In genomic region chr2:147198651-147199171, GRCh38 we compare ENCODE assay signal across 12 cellular contexts.
A peak's percentile ranks its signal among the peaks of the same experiment; 100 is the strongest.
DNase-seq lines count a peak whose midpoint lies in the region; TF ChIP-seq lines count a peak whose summit lies in the region.
"Had no signal": no experiment of that assay in that cellular context is flagged by ENCODE, and none has a peak within 500 bp of the region (broad histone marks: within the 10 kb centered on the region; RNA-seq: fewer than 3 reads in every experiment).

No MANE protein-coding gene starts in this region.

- peaks cover 8% of the 10 kb centered on the region for H3K36me3 Mint-ChIP-seq in glutamatergic neuron (ENCODE audit: unreplicated experiment)
- no peaks in the 10 kb centered on the region for H3K36me3 Mint-ChIP-seq in activated T-helper 1 cell treated with anti-CD3 and anti-CD28 coated beads, Interleukin-12 subunit alpha, Interleukin-12 subunit beta, Interleukin-2, Interleukin-4 antibody, amounts not matched to agents 30 ng/mL and 10 ng/mL and 1 ng/mL, durations not matched to agents 14 hours and 24 hours and 36 hours (ENCODE audit: low read depth)

- peak overlapping the region; percentile 90 for H3K4me3 Mint-ChIP-seq in glutamatergic neuron (ENCODE audit: unreplicated experiment)
- H3K4me3 Mint-ChIP-seq in activated T-helper 1 cell treated with anti-CD3 and anti-CD28 coated beads, Interleukin-12 subunit alpha, Interleukin-12 subunit beta, Interleukin-2, Interleukin-4 antibody, amounts not matched to agents 30 ng/mL and 10 ng/mL and 1 ng/mL, durations not matched to agents 14 hours and 24 hours and 36 hours = no peak overlapping the region
- H3K4me3 Mint-ChIP-seq: activated T-cell treated with anti-CD3 and anti-CD28 coated beads, Interleukin-2, amount 50 U/mL, for 72 hours; T-helper 17 cell had no signal

- peaks cover 9% of the 10 kb centered on the region for H3K9me3 Mint-ChIP-seq in glutamatergic neuron (ENCODE audit: unreplicated experiment)
- H3K9me3 Mint-ChIP-seq in activated T-helper 1 cell treated with anti-CD3 and anti-CD28 coated beads, Interleukin-12 subunit alpha, Interleukin-12 subunit beta, Interleukin-2, Interleukin-4 antibody, amounts not matched to agents 30 ng/mL and 10 ng/mL and 1 ng/mL, durations not matched to agents 14 hours and 24 hours and 36 hours = peaks cover 3% of the 10 kb centered on the region

- DNase-seq in NCI-H2107 treated with DMSO at 0.1 percent for 48 hours (lab: John Stamatoyannopoulos, UW; ENCODE audit: unreplicated experiment) (peak; percentile 21), NCI-H2107 (lab: John Stamatoyannopoulos, UW) (no peak), NCI-H446 treated with DMSO at 0.1 percent for 48 hours (lab: John Stamatoyannopoulos, UW) (peak; percentile 80), glutamatergic neuron (peak; percentile 51), HEK293T (ENCODE audit: extremely low spot score) (no peak), COLO829 (ENCODE audit: low spot score) (no peak), dedifferentiated amniotic fluid mesenchymal stem cell (ENCODE audit: extremely low spot score) (no peak)
- DNase-seq in activated T-helper 1 cell treated with anti-CD3 and anti-CD28 coated beads, Interleukin-12 subunit alpha, Interleukin-12 subunit beta, Interleukin-2, Interleukin-4 antibody, amounts not matched to agents 30 ng/mL and 10 ng/mL and 1 ng/mL, durations not matched to agents 14 hours and 24 hours and 36 hours (ENCODE audit: low spot score) = no peak
- DNase-seq: activated CD4-positive, alpha-beta T cell treated with anti-CD3 and anti-CD28 coated beads for 48 hours; activated T-cell treated with anti-CD3 and anti-CD28 coated beads, Interleukin-2, amount 50 U/mL, for 72 hours; dermis blood vessel endothelial cell; T-helper 17 cell had no signal

- intact Hi-C loops in activated T-helper 1 cell treated with anti-CD3 and anti-CD28 coated beads, Interleukin-12 subunit alpha, Interleukin-12 subunit beta, Interleukin-2, Interleukin-4 antibody, amounts not matched to agents 30 ng/mL and 10 ng/mL and 1 ng/mL, durations not matched to agents 14 hours and 24 hours and 36 hours (cut with micrococcal nuclease) = no loop called here

- CTCF ChIA-PET in HEK293T (lab: Yijun Ruan, JAX) = no interaction called here

- no peak for TF ChIP-seq CTCF in glutamatergic neuron (IDR thresholded peaks at IDR 0.05; ENCODE audit: partially characterized antibody, unreplicated experiment)

- peak overlapping the region; percentile 98 for H3K27ac Mint-ChIP-seq in glutamatergic neuron (ENCODE audit: unreplicated experiment)
- no peak overlapping the region for H3K27ac Mint-ChIP-seq in activated T-helper 1 cell treated with anti-CD3 and anti-CD28 coated beads, Interleukin-12 subunit alpha, Interleukin-12 subunit beta, Interleukin-2, Interleukin-4 antibody, amounts not matched to agents 30 ng/mL and 10 ng/mL and 1 ng/mL, durations not matched to agents 14 hours and 24 hours and 36 hours
- H3K27ac Mint-ChIP-seq: activated T-cell treated with anti-CD3 and anti-CD28 coated beads, Interleukin-2, amount 50 U/mL, for 72 hours; T-helper 17 cell had no signal

- H3K4me1 Mint-ChIP-seq in glutamatergic neuron (ENCODE audit: low read depth, unreplicated experiment) = peaks cover 66% of the 10 kb centered on the region
- H3K4me1 Mint-ChIP-seq in activated T-helper 1 cell treated with anti-CD3 and anti-CD28 coated beads, Interleukin-12 subunit alpha, Interleukin-12 subunit beta, Interleukin-2, Interleukin-4 antibody, amounts not matched to agents 30 ng/mL and 10 ng/mL and 1 ng/mL, durations not matched to agents 14 hours and 24 hours and 36 hours (ENCODE audit: low read depth) = no peaks in the 10 kb centered on the region

- H3K27me3 Mint-ChIP-seq in glutamatergic neuron (ENCODE audit: unreplicated experiment) = peaks cover 1% of the 10 kb centered on the region
- peaks cover 4% of the 10 kb centered on the region for H3K27me3 Mint-ChIP-seq in activated T-helper 1 cell treated with anti-CD3 and anti-CD28 coated beads, Interleukin-12 subunit alpha, Interleukin-12 subunit beta, Interleukin-2, Interleukin-4 antibody, amounts not matched to agents 30 ng/mL and 10 ng/mL and 1 ng/mL, durations not matched to agents 14 hours and 24 hours and 36 hours (ENCODE audit: insufficient read depth)
- H3K27me3 Mint-ChIP-seq: T-helper 17 cell had no signal

- POLR2A ChIA-PET in HEK293T (lab: Yijun Ruan, JAX) = no interaction called here

TF ChIP-seq in HEK293T, 16 proteins besides CTCF, POLR2A, EP300 and RAD21:
- no peak for TF ChIP-seq ZNF384 (IDR thresholded peaks at IDR 0.05)
- no peak for TF ChIP-seq SP1 (IDR thresholded peaks at IDR 0.05)
- no peak for TF ChIP-seq ELF4 (IDR thresholded peaks at IDR 0.05)
- TF ChIP-seq BHLHE40 (IDR thresholded peaks at IDR 0.05; ENCODE audit: borderline replicate concordance) = no peak
- no peak for TF ChIP-seq SUZ12 (IDR thresholded peaks at IDR 0.05)
- TF ChIP-seq FOXK2 (IDR thresholded peaks at IDR 0.05) = no peak
- TF ChIP-seq ARNT (IDR thresholded peaks at IDR 0.05) = no peak
- TF ChIP-seq NFRKB (IDR thresholded peaks at IDR 0.05) = no peak
- no peak for TF ChIP-seq PKNOX1 (IDR thresholded peaks at IDR 0.05)
- no peak for TF ChIP-seq HDGF (IDR thresholded peaks at IDR 0.05; ENCODE audit: borderline replicate concordance)
- no peak for TF ChIP-seq FOXM1 (IDR thresholded peaks at IDR 0.05; ENCODE audit: borderline replicate concordance)
- TF ChIP-seq CTBP1 (IDR thresholded peaks at IDR 0.05; ENCODE audit: borderline replicate concordance) = no peak
- no peak for TF ChIP-seq TARDBP (IDR thresholded peaks at IDR 0.05)
- no peak for TF ChIP-seq L3MBTL2 (conservative IDR thresholded peaks at IDR 0.05)
- TF ChIP-seq FOXA1 (IDR thresholded peaks at IDR 0.05) = no peak
- TF ChIP-seq LEF1 (IDR thresholded peaks at IDR 0.05; ENCODE audit: borderline replicate concordance) = no peak

Comparison
In these comparisons a context has a peak if more than half of its experiments do, and no peak if none do; other contexts are left out.
1. DNase-seq: peak in NCI-H2107 treated with DMSO at 0.1 percent for 48 hours (single experiment), NCI-H446 treated with DMSO at 0.1 percent for 48 hours (single experiment) and glutamatergic neuron (single experiment); none in NCI-H2107 (single experiment), HEK293T (single experiment), COLO829 (single experiment), dedifferentiated amniotic fluid mesenchymal stem cell (single experiment) and activated T-helper 1 cell treated with anti-CD3 and anti-CD28 coated beads, Interleukin-12 subunit alpha, Interleukin-12 subunit beta, Interleukin-2, Interleukin-4 antibody, amounts not matched to agents 30 ng/mL and 10 ng/mL and 1 ng/mL, durations not matched to agents 14 hours and 24 hours and 36 hours (single experiment).